In the genomic region with DNA sequence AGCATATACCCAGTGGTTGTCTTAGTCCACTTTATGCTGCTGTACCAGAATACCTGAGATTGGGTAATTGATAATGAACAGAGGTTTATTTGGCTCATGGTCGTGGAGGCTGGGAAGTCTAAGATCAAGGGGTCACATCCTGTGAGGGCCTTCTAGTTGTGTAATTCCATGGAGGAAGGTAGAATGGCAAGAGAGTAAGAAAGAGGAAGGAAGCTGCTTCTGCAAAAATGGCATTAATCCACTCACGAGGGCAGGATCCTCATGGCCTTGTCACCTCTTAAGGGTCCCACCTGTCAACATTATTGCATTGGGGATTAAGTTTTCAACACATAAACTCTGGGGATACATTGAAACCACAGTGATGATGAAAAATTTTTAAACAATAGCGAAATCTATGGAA, we compare ENCODE assay signal across 28 cellular contexts. TPM values are rescaled to one million over a fixed set of nuclear protein-coding genes. Genes with fewer than 3 reads are reported as not detected.
"Had no signal": no experiment of that assay in that cellular context is flagged by ENCODE, and none has a peak within 500 bp of the region (broad histone marks: within the 10 kb centered on the region; RNA-seq: fewer than 3 reads in every experiment).

No MANE protein-coding gene starts in this region.

- H3K27ac ChIP-seq: cardiac muscle cell, esophagus squamous epithelium, left ventricle myocardium inferior, psoas muscle, thyroid gland had no signal

- H3K4me3 ChIP-seq: cardiac muscle cell, esophagus squamous epithelium, left ventricle myocardium inferior, mucosa of descending colon, psoas muscle, thyroid gland had no signal

- H3K27me3 ChIP-seq: cardiac muscle cell, thyroid gland had no signal

- H3K36me3 ChIP-seq: cardiac muscle cell, esophagus squamous epithelium, left ventricle myocardium inferior, thyroid gland had no signal

- ATAC-seq: mucosa of descending colon, psoas muscle, right cardiac atrium had no signal

- H3K9me3 ChIP-seq: esophagus squamous epithelium, left ventricle myocardium inferior, mucosa of descending colon, psoas muscle, thyroid gland had no signal

- DNase-seq: activated B cell treated with CpG ODN at 0.5 μM for 24 hours; activated CD4-positive, alpha-beta memory T cell treated with anti-CD3 and anti-CD28 coated beads for 36 hours; activated CD4-positive, alpha-beta T cell treated with anti-CD3 and anti-CD28 coated beads for 4 hours; activated gamma-delta T cell treated with Interleukin-2 at 50 U/mL for 16 hours; activated naive CD8-positive, alpha-beta T cell treated with anti-CD3 and anti-CD28 coated beads for 36 hours; activated T-cell treated with anti-CD3 and anti-CD28 coated beads for 4 hours; amniotic stem cell; dermis blood vessel endothelial cell; effector memory CD4-positive, alpha-beta T cell; esophagus squamous epithelium; immature natural killer cell; kidney glomerular epithelial cell; left ventricle myocardium inferior; mucosa of descending colon; naive B cell; psoas muscle; right cardiac atrium; stimulated activated CD4-positive, alpha-beta T cell treated with anti-CD3 and anti-CD28 coated beads, Interleukin-2, amount 100 ng/mL, for 24 hours; stimulated activated naive CD4-positive, alpha-beta T cell treated with Interleukin-2 at 50 U/mL for 16 hours; thyroid gland had no signal

- H3K4me1 ChIP-seq: left ventricle myocardium inferior, psoas muscle had no signal

RNA-seq across cellular contexts. Expression of a gene that starts 17.0 kb away (rescaled TPM):
- total RNA-seq: activated B cell treated with CpG ODN at 0.5 μM for 24 hours; activated CD4-positive, alpha-beta memory T cell treated with anti-CD3 and anti-CD28 coated beads for 36 hours; activated T-helper 1 cell treated with anti-CD3 and anti-CD28 coated beads, Interleukin-12 subunit alpha, Interleukin-12 subunit beta, Interleukin-2, Interleukin-4 antibody, amounts not matched to agents 30 ng/mL and 10 ng/mL and 1 ng/mL, durations not matched to agents 14 hours and 24 hours and 36 hours; cardiac muscle cell; chondrocyte; endothelial cell of umbilical vein; neural crest cell; osteoblast; skeletal muscle tissue; urinary bladder had no signal
